In genomic region chr1:30232288-30232899, GRCh38 we compare ENCODE assay signal across 8 cellular contexts.
DNase-seq lines count a peak whose midpoint lies in the region; ATAC-seq and TF ChIP-seq lines count a peak whose summit lies in the region.

No MANE protein-coding gene starts in this region.

- 40 to 47% methylated on average over 2 to 4 of the region's 4 CpGs for WGBS in gastroesophageal sphincter (ENCODE audit: low coverage in 1 of 2), 2 donors

- H3K79me2 ChIP-seq in SU-DHL-6 (ENCODE audit: insufficient read depth, low read length): no peaks in the 10 kb centered on the region

- no peak overlapping the region for H3K9ac ChIP-seq in SU-DHL-6 (ENCODE audit: low read length)

- DNase-seq in CD14-positive monocyte (ENCODE audit: low spot score) (no peak), iPS DF 4.7 (ENCODE audit: extremely low read depth, low spot score) (peak; percentile 19), H4 (ENCODE audit: low spot score) (no peak), CD1c-positive myeloid dendritic cell (ENCODE audit: extremely low spot score) (no peak)

- TF ChIP-seq EP300 in gastroesophageal sphincter (IDR thresholded peaks at IDR 0.05): no peak

- H3K36me3 ChIP-seq in SU-DHL-6 (ENCODE audit: low read length): no peaks in the 10 kb centered on the region
- no peaks in the 10 kb centered on the region for H3K36me3 ChIP-seq in gastroesophageal sphincter

- TF ChIP-seq CTCF in CD14-positive monocyte (IDR thresholded peaks at IDR 0.05) (peak; percentile 68), GM12875 (IDR thresholded peaks at IDR 0.05; ENCODE audit: borderline replicate concordance, insufficient read depth, low read depth, low read length) (peak; percentile 73), SU-DHL-6 (IDR thresholded peaks at IDR 0.05; ENCODE audit: insufficient read depth, low read length, poor library complexity, severe bottlenecking) (peak; percentile 68), gastroesophageal sphincter (IDR thresholded peaks at IDR 0.05) (peak in 1 of 4 experiments; percentile 32)

- H3K27ac ChIP-seq in SU-DHL-6 (ENCODE audit: low read depth, low read length): no peak overlapping the region
- H3K27ac ChIP-seq in gastroesophageal sphincter: no peak overlapping the region

- H3K4me3 Mint-ChIP-seq in CD14-positive monocyte: no peak overlapping the region

- no peaks in the 10 kb centered on the region for H4K20me1 ChIP-seq in SU-DHL-6 (ENCODE audit: low read depth, low read length)

- H3K9me3 Mint-ChIP-seq in CD14-positive monocyte: peaks cover 0 to 2% (median 0%) of the 10 kb centered on the region in 7 donors

- no peaks in the 10 kb centered on the region for H3K9me2 ChIP-seq in SU-DHL-6 (replicated peaks; ENCODE audit: insufficient read depth, low read length)

- no peak for ATAC-seq in gastroesophageal sphincter
- ATAC-seq in GM21367 (IDR thresholded peaks at IDR 0.05; ENCODE audit: unreplicated experiment): no peak

- no peak overlapping the region for H2AFZ ChIP-seq in SU-DHL-6 (ENCODE audit: low read depth, low read length, severe bottlenecking)

- H3K27me3 ChIP-seq in SU-DHL-6 (ENCODE audit: low read length) (no peaks in the 10 kb centered on the region), gastroesophageal sphincter (peaks cover 16% of the 10 kb centered on the region)

- H3K4me1 Mint-ChIP-seq in CD14-positive monocyte: no peaks in the 10 kb centered on the region

- no peak overlapping the region for H3K4me2 ChIP-seq in SU-DHL-6 (ENCODE audit: low read depth, low read length, poor library complexity, severe bottlenecking)

- H3F3A ChIP-seq in SU-DHL-6 (ENCODE audit: insufficient read depth): no peaks in the 10 kb centered on the region

- H3K27me3 Mint-ChIP-seq in CD14-positive monocyte (ENCODE audit: low read depth in 3 of 3): peaks cover 2 to 10% (median 4%) of the 10 kb centered on the region in 3 donors

- intact Hi-C loops in CD14-positive monocyte (cut with micrococcal nuclease): no loop called here

- H3K27ac Mint-ChIP-seq in CD14-positive monocyte: no peak overlapping the region

- no peak for TF ChIP-seq POLR2A in gastroesophageal sphincter (IDR thresholded peaks at IDR 0.05)

- H3K9me3 ChIP-seq in SU-DHL-6 (ENCODE audit: insufficient read depth, low read length) (no peaks in the 10 kb centered on the region), gastroesophageal sphincter (peaks cover 0 to 14% (median 0%) of the 10 kb centered on the region in 3 donors)

- no peak overlapping the region for H3K4me3 ChIP-seq in GM12875 (ENCODE audit: low read depth, low read length)
- H3K4me3 ChIP-seq in SU-DHL-6 (ENCODE audit: insufficient read depth, low read length, poor library complexity, severe bottlenecking): no peak overlapping the region
- H3K4me3 ChIP-seq in gastroesophageal sphincter: no peak overlapping the region

- H3K36me3 Mint-ChIP-seq in CD14-positive monocyte: no peaks in the 10 kb centered on the region

- H3K4me1 ChIP-seq in gastroesophageal sphincter: no peaks in the 10 kb centered on the region
